Comparison of ENCODE assay signal across 8 cellular contexts in the genomic region with DNA sequence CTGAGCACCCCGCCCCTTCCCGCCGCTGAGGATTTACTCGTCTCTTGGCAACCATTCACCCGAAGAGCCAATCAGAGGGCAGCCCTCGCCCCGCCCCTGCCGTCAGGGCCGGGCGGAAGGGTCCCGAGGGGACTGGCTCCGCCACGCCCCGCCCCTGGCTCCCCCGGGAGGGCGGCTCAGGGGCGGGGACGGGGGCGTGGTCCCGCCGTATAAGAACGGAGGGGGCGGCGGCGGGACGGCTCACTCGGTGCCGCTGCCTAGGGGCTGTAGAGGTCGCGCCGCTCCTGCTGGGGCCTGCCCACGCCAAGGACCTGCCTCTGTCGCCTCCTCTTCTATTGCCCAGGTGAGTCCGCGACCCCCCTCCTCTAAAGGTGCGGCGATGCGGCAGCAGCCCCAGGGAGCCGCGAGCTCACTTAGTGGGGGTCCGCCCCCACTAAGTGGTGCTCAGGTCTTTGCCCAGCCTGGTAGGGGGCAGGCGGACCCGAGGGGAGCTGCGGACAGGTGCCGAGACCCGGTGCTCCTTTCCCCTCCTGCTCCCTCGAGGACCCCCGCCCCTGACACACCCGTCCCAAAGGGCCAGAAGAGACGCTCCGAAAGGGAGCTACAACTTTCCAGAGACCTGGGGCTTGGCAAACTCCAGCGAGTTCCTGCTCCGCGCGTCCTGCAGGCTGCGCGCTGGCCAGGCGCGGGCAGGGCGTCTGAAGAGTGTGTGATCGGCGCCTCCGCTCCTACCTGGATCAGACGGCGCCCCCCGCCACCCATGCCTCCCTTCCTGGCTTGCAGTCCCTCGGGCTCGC. TPM values are rescaled to one million over a fixed set of nuclear protein-coding genes. Genes with fewer than 3 reads are reported as not detected.
A peak's percentile ranks its signal among the peaks of the same experiment; 100 is the strongest.
DNase-seq lines count a peak whose midpoint lies in the region; ATAC-seq, FAIRE-seq and TF ChIP-seq lines count a peak whose summit lies in the region.

TSS of gene TENT5C (plus strand) at position 238 of the 797 bp plus-strand sequence. CDS start 16,821 bp downstream, outside the sequence.

- no peaks in the 10 kb centered on the region for H3K79me2 ChIP-seq in HepG2 (ENCODE audit: insufficient read depth, low read length)

- in situ Hi-C loops in HepG2 (cut with HindIII; ENCODE audit: extremely low pct_ligation_motif_present, low pct_unique_long_range_greater_than_20kb), result no loop called here

- TF ChIP-seq EP300 in HepG2 (IDR thresholded peaks at IDR 0.05; ENCODE audit: low read depth in 2 of 2, low read length in 2 of 2) (no peak), HepG2 (CRISPR knock-in tag; IDR thresholded peaks at IDR 0.05; ENCODE audit: borderline replicate concordance) (no peak)

- DNase-seq in CD1c-positive myeloid dendritic cell (ENCODE audit: extremely low spot score), result peak; percentile 98
- DNase-seq in NCI-H69 (lab: John Stamatoyannopoulos, UW), result peak; percentile 95
- peak; percentile 98 for DNase-seq in activated CD4-positive, alpha-beta T cell treated with anti-CD3 and anti-CD28 coated beads, Interleukin-2, amount 50 U/mL, for 1 hour
- peak; percentile 96 for DNase-seq in dermis blood vessel endothelial cell
- DNase-seq in HepG2 (ENCODE audit: low spot score), result peak; percentile 90
- peak; percentile 98 for DNase-seq in stimulated activated CD4-positive, alpha-beta T cell treated with anti-CD3 and anti-CD28 coated beads, Interleukin-2, amount 100 ng/mL, for 4 hours (ENCODE audit: low read depth)

- intact Hi-C loops in HepG2 (cut with micrococcal nuclease; ENCODE audit: unreplicated experiment), result no loop called here

- H2AFZ ChIP-seq in HepG2 (ENCODE audit: low read length), result peak within 1 kb of the TSS; percentile 73

- H3K4me1 ChIP-seq in HepG2 (ENCODE audit: insufficient read depth, low read length), result peaks cover 18% of the 10 kb centered on the region; the same call in 1 of the 2 replicates

- no peak for TF ChIP-seq RAD21 in HepG2 (CRISPR knock-in tag; IDR thresholded peaks at IDR 0.05)

- no peaks in the 10 kb centered on the region for H3K9me3 ChIP-seq in HepG2 (ENCODE audit: low read length)

- WGBS in HepG2 (ENCODE audit: low lambda C conversion rate), result 7% methylated on average over 3 of the region's 68 CpGs

- peak within 1 kb of the TSS; percentile 43; the same call in 1 of the 2 replicates for H3K9ac ChIP-seq in HepG2 (ENCODE audit: insufficient read depth, low read depth, low read length)

- no peak for FAIRE-seq in HepG2 (lab: Jason Lieb, UNC)

- TF ChIP-seq CTCF in HepG2 (CRISPR knock-in tag; IDR thresholded peaks at IDR 0.05), result 0 out of 2 replicates have a peak, but pooled peaks have one; percentile 2

- H3K27ac ChIP-seq in HepG2 (ENCODE audit: extremely low read length, insufficient read depth, low read length), result no peak within 1 kb of the TSS

- ATAC-seq in GM19395 (IDR thresholded peaks at IDR 0.05; ENCODE audit: unreplicated experiment), result peak; percentile 85
- peak; percentile 90 for ATAC-seq in HG03521 (IDR thresholded peaks at IDR 0.05; ENCODE audit: unreplicated experiment)
- ATAC-seq in HepG2, result peak; percentile 93

- peaks cover 5 to 22% of the 10 kb centered on the region in 2 experiments; a peak in 4 of 5 replicates for H3K27me3 ChIP-seq in HepG2 (ENCODE audit: control insufficient read depth in 1 of 2, insufficient read depth in 2 of 2, low read length in 2 of 2)

- H4K20me1 ChIP-seq in HepG2 (ENCODE audit: insufficient read depth, low read length), result no peaks in the 10 kb centered on the region

- POLR2A ChIA-PET in HepG2 (lab: Yijun Ruan, JAX), result no interaction called here

- H3K36me3 ChIP-seq in HepG2 (replicated peaks in 1 of 2; ENCODE audit: control insufficient read depth in 1 of 2, insufficient read depth in 2 of 2, low read length in 2 of 2), result no peaks in the 10 kb centered on the region

- TF ChIP-seq POLR2A in HepG2 (IDR thresholded peaks at IDR 0.05; ENCODE audit: insufficient read depth in 1 of 2, low read depth in 2 of 2, low read length in 2 of 2), result peak; percentile 63 to 82; a peak in 3 of 4 replicates

- CTCF ChIA-PET in HepG2 (lab: Yijun Ruan, JAX; ENCODE audit: low intra/inter-chr PET ratio, low total read pairs), result no interaction called here

- BruUV-seq in HepG2 (replicated peaks; lab: Mats Ljungman, UMichigan), result no TSS peak

- H3K4me2 ChIP-seq in HepG2 (ENCODE audit: low read depth, low read length), result peak within 1 kb of the TSS; percentile 92

- peak within 1 kb of the TSS; percentile 67 to 77 (median 67) for H3K4me3 ChIP-seq in HepG2 (replicated peaks in 1 of 3; ENCODE audit: insufficient read depth in 1 of 3, low read depth in 2 of 3, low read length in 3 of 3)

TF ChIP-seq in HepG2, 621 proteins besides CTCF, POLR2A, EP300 and RAD21 (continues in another document):
- no peak for TF ChIP-seq ZNF256 (CRISPR knock-in tag; conservative IDR thresholded peaks at IDR 0.05)

RNA-seq across cellular contexts. Expression of gene TENT5C, which starts in this region (rescaled TPM):
- 0.51 and 0.98 TPM in 2 replicates for total RNA-seq in dermis blood vessel endothelial cell
- total RNA-seq in HepG2 (2016; rRNA removed; fragmentation: Illumina TruSeq; extraction: Trizol), result 0.02 and 0.04 TPM in 2 replicates
- not detected in 2 replicates for total RNA-seq in HepG2 (2016; cell fraction: cytosol; rRNA removed; fragmentation: Illumina TruSeq; extraction: Trizol; ENCODE audit: low read depth)
- 0.04 TPM in 1 of 2 replicates, not detected in the other for total RNA-seq in HepG2 (2016; cell fraction: insoluble cytoplasmic fraction; rRNA removed; fragmentation: Illumina TruSeq; extraction: Trizol)
- total RNA-seq in HepG2 (2016; cell fraction: membrane; rRNA removed; fragmentation: Illumina TruSeq; extraction: Trizol), result 0.03 TPM in 1 of 2 replicates, not detected in the other
- 0.06 TPM in 1 of 2 replicates, not detected in the other for total RNA-seq in HepG2 (2016; cell fraction: nucleus; rRNA removed; fragmentation: Illumina TruSeq; extraction: Trizol)
- polyA plus RNA-seq in HepG2 (2011; rRNA removed), result 0.30 and 0.38 TPM in 2 replicates
- polyA plus RNA-seq in HepG2 (2011; cell fraction: cytosol; rRNA removed), result 0.28 and 0.33 TPM in 2 replicates
- 0.26 and 0.35 TPM in 2 replicates for polyA plus RNA-seq in HepG2 (2011; cell fraction: nucleus; rRNA removed)
- 0.05 and 0.21 TPM in 2 replicates for polyA plus RNA-seq in HepG2 (2012)
- polyA plus RNA-seq in HepG2 (2016; cell fraction: cytosol; fragmentation: Illumina TruSeq; extraction: Trizol; ENCODE audit: low read depth), result not detected in 2 replicates
- 0.03 and 0.04 TPM in 2 replicates for polyA plus RNA-seq in HepG2 (2016; cell fraction: insoluble cytoplasmic fraction; fragmentation: Illumina TruSeq; extraction: Trizol; ENCODE audit: low read depth)
- polyA plus RNA-seq in HepG2 (2016; cell fraction: membrane; fragmentation: Illumina TruSeq; extraction: Trizol; ENCODE audit: low read depth), result not detected in 2 replicates
- not detected in 2 replicates for polyA plus RNA-seq in HepG2 (2016; cell fraction: nucleus; fragmentation: Illumina TruSeq; extraction: Trizol; ENCODE audit: insufficient read depth, low read depth)
- 1.3 and 2.5 TPM in 2 replicates for polyA minus RNA-seq in HepG2 (2011; rRNA and poly(A)+ RNA removed; ENCODE audit: low replicate concordance)
- 0.88 and 0.99 TPM in 2 replicates for polyA minus RNA-seq in HepG2 (2011; cell fraction: cytosol; rRNA and poly(A)+ RNA removed)
- 1.3 and 1.4 TPM in 2 replicates for polyA minus RNA-seq in HepG2 (2011; cell fraction: nucleus; rRNA and poly(A)+ RNA removed)

Comparison
In these comparisons a context has a peak if more than half of its experiments do, and no peak if none do; other contexts are left out.
1. Peak in DNase-seq in dermis blood vessel endothelial cell; RNA of the gene not detected or under 1 TPM.